In the genomic region with DNA sequence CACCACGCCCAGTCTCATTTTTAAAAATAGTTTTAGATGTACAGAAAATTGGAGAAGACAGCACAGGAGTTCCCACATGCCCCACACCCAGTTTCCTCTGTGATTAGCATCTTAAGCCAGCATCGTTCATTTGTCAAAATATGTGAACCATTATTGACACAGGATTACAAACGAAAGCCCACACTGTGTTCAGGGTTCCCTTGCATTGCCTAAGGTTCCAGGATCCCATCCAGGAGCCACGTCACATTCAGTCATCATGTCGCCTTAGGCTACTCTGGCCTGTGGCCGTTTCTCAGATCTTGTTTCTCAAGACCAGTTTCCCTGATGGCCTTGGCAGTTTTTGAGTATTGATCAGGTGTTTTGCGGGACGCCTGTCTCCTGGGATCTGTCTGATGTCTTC, we compare ENCODE assay signal across 11 cellular contexts. TPM values are rescaled to one million over a fixed set of nuclear protein-coding genes. Genes with fewer than 3 reads are reported as not detected.
DNase-seq lines count a peak whose midpoint lies in the region; ATAC-seq and TF ChIP-seq lines count a peak whose summit lies in the region.
"Had no signal": no experiment of that assay in that cellular context is flagged by ENCODE, and none has a peak within 500 bp of the region (broad histone marks: within the 10 kb centered on the region; RNA-seq: fewer than 3 reads in every experiment).

No MANE protein-coding gene starts in this region.

- H3K27ac ChIP-seq in CD4-positive, alpha-beta memory T cell (ENCODE audit: low read depth, low read length) = peak overlapping the region; percentile 45
- peak overlapping the region; percentile 40 for H3K27ac ChIP-seq in osteoblast (ENCODE audit: low read depth, low read length)

- no peak for ATAC-seq in effector memory CD8-positive, alpha-beta T cell (replicated peaks)
- ATAC-seq in HG03378 (IDR thresholded peaks at IDR 0.05; ENCODE audit: unreplicated experiment) = no peak

- no peaks in the 10 kb centered on the region for H3K36me3 ChIP-seq in CD4-positive, alpha-beta memory T cell (ENCODE audit: insufficient read depth, low read length)
- no peaks in the 10 kb centered on the region for H3K36me3 ChIP-seq in osteoblast (ENCODE audit: insufficient read depth, low read length)

- H3K27ac Mint-ChIP-seq in CD4-positive, alpha-beta memory T cell = peak overlapping the region; percentile 95 to 98 (median 97)
- H3K27ac Mint-ChIP-seq in effector memory CD8-positive, alpha-beta T cell = peak overlapping the region; percentile 74 to 87
- H3K27ac Mint-ChIP-seq in glutamatergic neuron (ENCODE audit: unreplicated experiment) (no peak overlapping the region), chondrocyte (ENCODE audit: unreplicated experiment) (no peak overlapping the region)

- no peaks in the 10 kb centered on the region for H3K9me3 ChIP-seq in CD4-positive, alpha-beta memory T cell (ENCODE audit: control insufficient read depth in 1 of 2, low read length in 2 of 2)
- no peaks in the 10 kb centered on the region for H3K9me3 ChIP-seq in osteoblast (ENCODE audit: low read depth, low read length)
- H3K9me3 ChIP-seq: mucosa of descending colon had no signal

- DNase-seq in CD4-positive, alpha-beta memory T cell = no peak
- DNase-seq in NCI-H460 (ENCODE audit: extremely low read depth, low read depth) (peak; percentile 59), osteoblast (ENCODE audit: insufficient read length, low spot score, missing footprints) (peak; percentile 84), glutamatergic neuron (no peak), chondrocyte (ENCODE audit: low spot score) (no peak), LoVo (ENCODE audit: low spot score) (no peak)
- no peak for DNase-seq in effector memory CD8-positive, alpha-beta T cell
- DNase-seq: NK-92 treated with Interleukin-12 subunit alpha and Interleukin-12 subunit beta, amount 100 ng/mL, for 24 hours; stimulated activated CD4-positive, alpha-beta T cell treated with anti-CD3 and anti-CD28 coated beads, Interleukin-2, amount 100 ng/mL, for 24 hours had no signal

- CTCF ChIA-PET in CD4-positive, alpha-beta memory T cell (lab: Charles Lee; ENCODE audit: partially characterized antibody) = interaction anchor here (0.7 to 4.7 kb wide), 4 partner anchors 8 to 77 kb away, joined by 3 to 18 read pairs (median 4); no protein-coding TSS in a partner anchor

- POLR2A ChIA-PET in CD4-positive, alpha-beta memory T cell (lab: Charles Lee; ENCODE audit: partially characterized antibody) = interaction anchor here (0.8 to 39.9 kb wide), 5 partner anchors 34 to 253 kb away, joined by 3 to 1713 read pairs (median 4); a partner anchor contains a TSS

- no peaks in the 10 kb centered on the region for H4K20me1 ChIP-seq in osteoblast (ENCODE audit: insufficient read depth, low read length)

- peaks cover 59% of the 10 kb centered on the region for H3K4me1 ChIP-seq in CD4-positive, alpha-beta memory T cell (ENCODE audit: insufficient read depth, low read length)
- peaks cover 5% of the 10 kb centered on the region for H3K4me1 ChIP-seq in osteoblast (ENCODE audit: insufficient read depth, low read length)

- no peaks in the 10 kb centered on the region for H3K9me3 Mint-ChIP-seq in CD4-positive, alpha-beta memory T cell
- no peaks in the 10 kb centered on the region for H3K9me3 Mint-ChIP-seq in effector memory CD8-positive, alpha-beta T cell
- H3K9me3 Mint-ChIP-seq in glutamatergic neuron (ENCODE audit: unreplicated experiment) = peaks cover 1% of the 10 kb centered on the region
- H3K9me3 Mint-ChIP-seq in chondrocyte (ENCODE audit: low read depth) = no peaks in the 10 kb centered on the region

- no peak overlapping the region for H3K4me2 ChIP-seq in osteoblast (ENCODE audit: insufficient read depth, low read length)

- no peaks in the 10 kb centered on the region for H3K27me3 ChIP-seq in CD4-positive, alpha-beta memory T cell (ENCODE audit: insufficient read depth, low read length)
- H3K27me3 ChIP-seq in osteoblast (ENCODE audit: insufficient read depth, low read length) = no peaks in the 10 kb centered on the region

- no peaks in the 10 kb centered on the region for H3K36me3 Mint-ChIP-seq in CD4-positive, alpha-beta memory T cell
- peaks cover 6% of the 10 kb centered on the region for H3K36me3 Mint-ChIP-seq in effector memory CD8-positive, alpha-beta T cell (ENCODE audit: insufficient read depth)
- no peaks in the 10 kb centered on the region for H3K36me3 Mint-ChIP-seq in glutamatergic neuron (ENCODE audit: unreplicated experiment)
- H3K36me3 Mint-ChIP-seq in chondrocyte (ENCODE audit: low read depth) = no peaks in the 10 kb centered on the region

- no peak overlapping the region for H2AFZ ChIP-seq in osteoblast (ENCODE audit: low read length)

- H3K4me3 ChIP-seq in CD4-positive, alpha-beta memory T cell (ENCODE audit: low read length in 2 of 2) = peak overlapping the region; percentile 6 to 49
- no peak overlapping the region for H3K4me3 ChIP-seq in osteoblast (ENCODE audit: insufficient read depth, low read length)
- H3K4me3 ChIP-seq: mucosa of descending colon had no signal

- H3K4me1 Mint-ChIP-seq in CD4-positive, alpha-beta memory T cell = peaks cover 28 to 63% (median 41%) of the 10 kb centered on the region in 4 donors
- H3K4me1 Mint-ChIP-seq in effector memory CD8-positive, alpha-beta T cell (ENCODE audit: low read depth in 2 of 2) = peaks cover 4 to 23% of the 10 kb centered on the region in 2 donors
- H3K4me1 Mint-ChIP-seq in glutamatergic neuron (ENCODE audit: low read depth, unreplicated experiment) (peaks cover 15% of the 10 kb centered on the region), chondrocyte (ENCODE audit: low read depth) (peaks cover 5% of the 10 kb centered on the region)

- no peaks in the 10 kb centered on the region for H3K79me2 ChIP-seq in osteoblast (ENCODE audit: insufficient read depth, low read length)

- H3K27me3 Mint-ChIP-seq in CD4-positive, alpha-beta memory T cell = no peaks in the 10 kb centered on the region
- no peaks in the 10 kb centered on the region for H3K27me3 Mint-ChIP-seq in effector memory CD8-positive, alpha-beta T cell
- H3K27me3 Mint-ChIP-seq in glutamatergic neuron (ENCODE audit: unreplicated experiment) (no peaks in the 10 kb centered on the region), chondrocyte (ENCODE audit: low read depth) (peaks cover 2% of the 10 kb centered on the region)

- intact Hi-C loops in CD4-positive, alpha-beta memory T cell (cut with micrococcal nuclease) = loop anchor here (2.0 kb wide), 1 partner anchor 47 kb away; no protein-coding TSS in a partner anchor

- H3K4me3 Mint-ChIP-seq in CD4-positive, alpha-beta memory T cell = peak overlapping the region in 7 of 8 donors; percentile 17 to 87 (median 79)
- peak overlapping the region in 1 of 2 donors; percentile 71 for H3K4me3 Mint-ChIP-seq in effector memory CD8-positive, alpha-beta T cell
- H3K4me3 Mint-ChIP-seq in glutamatergic neuron (ENCODE audit: unreplicated experiment) (no peak overlapping the region), chondrocyte (ENCODE audit: unreplicated experiment) (no peak overlapping the region)

- no peak for TF ChIP-seq CTCF in osteoblast (IDR thresholded peaks at IDR 0.05; ENCODE audit: extremely low read depth, low read depth, low read length)
- no peak for TF ChIP-seq CTCF in glutamatergic neuron (IDR thresholded peaks at IDR 0.05; ENCODE audit: partially characterized antibody, unreplicated experiment)
- TF ChIP-seq CTCF in chondrocyte (IDR thresholded peaks at IDR 0.05) = no peak

RNA-seq across cellular contexts. Expression of a gene that starts 34.7 kb away (rescaled TPM):
- 100 to 1,000 TPM; 111 TPM for total RNA-seq in CD4-positive, alpha-beta memory T cell
- polyA plus RNA-seq in CD4-positive, alpha-beta memory T cell = 100 to 1,000 TPM; 150 to 201 TPM
- 0.92 and 2.0 TPM in 2 replicates for total RNA-seq in NCI-H460 (2014; rRNA removed; shearing (Covaris generic))
- 0.21 and 0.56 TPM in 2 replicates for polyA plus RNA-seq in NCI-H460 (2014; cell fraction: nucleus; rRNA removed)
- total RNA-seq in osteoblast = 11.2 and 12.7 TPM in 2 replicates
- 5.1 TPM for total RNA-seq in glutamatergic neuron (ENCODE audit: unreplicated experiment)
- total RNA-seq in chondrocyte = 0.22 TPM in 1 of 3 replicates, not detected in the others

Comparison
In these comparisons a context has a peak if more than half of its experiments do, and no peak if none do; other contexts are left out.
1. DNase-seq: peak in NCI-H460 (single experiment) and osteoblast (single experiment); none in CD4-positive, alpha-beta memory T cell (0 of 5), effector memory CD8-positive, alpha-beta T cell (0 of 3), glutamatergic neuron (single experiment), chondrocyte (single experiment) and LoVo (single experiment).
2. H3K27ac Mint-ChIP-seq: peak in CD4-positive, alpha-beta memory T cell (7 of 7) and effector memory CD8-positive, alpha-beta T cell (2 of 2); none in glutamatergic neuron (single experiment) and chondrocyte (single experiment).
3. H3K4me3 Mint-ChIP-seq: peak in CD4-positive, alpha-beta memory T cell (7 of 8); none in glutamatergic neuron (single experiment) and chondrocyte (single experiment).